In the genomic region with DNA sequence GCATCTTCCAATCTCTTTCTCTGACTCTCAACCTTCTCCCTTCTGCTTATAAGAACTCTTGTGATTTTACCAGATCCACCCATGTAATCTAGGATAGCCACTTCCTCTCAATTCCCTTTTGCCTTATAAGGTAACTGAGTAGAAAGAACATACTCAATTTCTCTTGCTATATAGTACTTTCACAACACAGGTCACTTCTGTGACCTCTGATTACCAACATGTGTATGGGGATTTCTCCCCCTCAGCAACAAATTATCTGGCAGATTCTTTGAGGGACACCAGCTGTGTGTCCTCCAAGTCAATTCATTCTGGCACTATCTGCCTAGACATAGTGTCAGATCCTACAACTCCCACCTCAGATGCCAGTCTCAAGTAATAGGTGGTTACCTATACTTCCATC, we compare ENCODE assay signal across 16 cellular contexts.
DNase-seq lines count a peak whose midpoint lies in the region; ATAC-seq, FAIRE-seq and TF ChIP-seq lines count a peak whose summit lies in the region.
"Had no signal": no experiment of that assay in that cellular context is flagged by ENCODE, and none has a peak within 500 bp of the region (broad histone marks: within the 10 kb centered on the region; RNA-seq: fewer than 3 reads in every experiment).

No MANE protein-coding gene starts in this region.

- no peak for TF ChIP-seq CTCF in GM12865 (IDR thresholded peaks at IDR 0.05; ENCODE audit: insufficient read depth, low read depth, low read length, missing control alignments)
- TF ChIP-seq CTCF in GM12878 (IDR thresholded peaks at IDR 0.05 in 2 of 3, conservative IDR thresholded peaks at IDR 0.05 in 1 of 3; ENCODE audit: control insufficient read depth in 2 of 3, extremely low read depth in 1 of 3, insufficient read depth in 1 of 3, low read depth in 3 of 3, low read length in 3 of 3): no peak

- no peak overlapping the region for H3K14ac ChIP-seq in trophoblast cell (ENCODE audit: low read length)

- H2AFZ ChIP-seq in GM12878 (ENCODE audit: control insufficient read depth, low read depth, low read length): no peak overlapping the region
- no peak overlapping the region for H2AFZ ChIP-seq in trophoblast cell (ENCODE audit: insufficient read depth, low read length, poor library complexity)

- H3K9ac ChIP-seq in GM12878 (ENCODE audit: control insufficient read depth, insufficient read depth, low read length): no peak overlapping the region
- no peak overlapping the region for H3K9ac ChIP-seq in trophoblast cell (ENCODE audit: low read length)

- H3K4me1 ChIP-seq in GM12878 (ENCODE audit: control insufficient read depth, insufficient read depth, low read length): no peaks in the 10 kb centered on the region
- no peaks in the 10 kb centered on the region for H3K4me1 ChIP-seq in trophoblast cell (ENCODE audit: control insufficient read depth in 1 of 2, insufficient read depth in 2 of 2, low read length in 2 of 2)
- H3K4me1 ChIP-seq: A549, Peyer's patch had no signal

- SMC1A ChIA-PET in GM12878 (lab: Charles Lee; ENCODE audit: uncharacterized antibody, unreplicated experiment): interaction anchor here (0.7 to 3.4 kb wide), 4 partner anchors 15 to 118 kb away, joined by 3 to 16 read pairs (median 3); no protein-coding TSS in a partner anchor

- POLR2A ChIA-PET in GM12878 (lab: Charles Lee): no interaction called here

- no peaks in the 10 kb centered on the region for H4K20me1 ChIP-seq in GM12878 (ENCODE audit: control insufficient read depth, insufficient read depth)

- H3K27me3 ChIP-seq in GM12878 (replicated peaks in 1 of 2; ENCODE audit: control insufficient read depth in 2 of 2, insufficient read depth in 2 of 2, low read length in 1 of 2) (no peaks in the 10 kb centered on the region; a peak in 1 of 4 replicates), trophoblast cell (ENCODE audit: insufficient read depth, low read length) (no peaks in the 10 kb centered on the region)
- H3K27me3 ChIP-seq: Peyer's patch had no signal

- CTCF ChIA-PET in GM12878 (lab: Yijun Ruan, JAX): interaction anchor here (0.6 to 4.7 kb wide), 4 partner anchors 10 to 227 kb away, joined by 3 to 24 read pairs (median 3); no protein-coding TSS in a partner anchor

- H3K9me3 ChIP-seq in GM12878 (replicated peaks; ENCODE audit: control insufficient read depth, insufficient read depth, low read length) (no peaks in the 10 kb centered on the region; the same call in 2 of the 3 replicates), trophoblast cell (ENCODE audit: insufficient read depth, low read depth, low read length) (peaks cover 2% of the 10 kb centered on the region)
- H3K9me3 ChIP-seq: A549, Peyer's patch had no signal

- H2AK5ac ChIP-seq in trophoblast cell (ENCODE audit: low read length): no peak overlapping the region

- no peak overlapping the region for H3K23ac ChIP-seq in trophoblast cell (ENCODE audit: low read length)

- DNase-seq in GM12865 (ENCODE audit: low read depth) (peak; percentile 49), GM12878 (ENCODE audit: low read depth, low spot score) (no peak), RKO (ENCODE audit: low spot score) (no peak), DMS53 treated with DMSO at 0.1 percent for 48 hours (lab: John Stamatoyannopoulos, UW; ENCODE audit: unreplicated experiment) (no peak), trophoblast cell (no peak)
- DNase-seq: GDM1, H7, NCI-H1048, NCI-H1417 treated with DMSO at 0.1 percent for 48 hours, NCI-H187, NCI-H446, NCI-H526, Peyer's patch had no signal

- H3K18ac ChIP-seq in trophoblast cell (ENCODE audit: low read length): no peak overlapping the region

- peak; percentile 59 for ATAC-seq in GM18907 (IDR thresholded peaks at IDR 0.05; ENCODE audit: unreplicated experiment)
- ATAC-seq in HG02759 (IDR thresholded peaks at IDR 0.05; ENCODE audit: unreplicated experiment): peak; percentile 42
- peak; percentile 28; the same call in 2 of the 3 replicates for ATAC-seq in GM12878
- ATAC-seq: A549 had no signal

- no peak for TF ChIP-seq EP300 in GM12878 (IDR thresholded peaks at IDR 0.05; ENCODE audit: borderline replicate concordance in 1 of 2, control insufficient read depth in 1 of 2, low read depth in 2 of 2, low read length in 2 of 2)

- H4K12ac ChIP-seq in trophoblast cell (ENCODE audit: low read depth, low read length): no peak overlapping the region

- TF ChIP-seq POLR2A in GM12878 (IDR thresholded peaks at IDR 0.05; ENCODE audit: low read depth, low read length): no peak

- no peak overlapping the region for H2BK12ac ChIP-seq in trophoblast cell (ENCODE audit: low read length)

- H3K36me3 ChIP-seq in GM12878 (ENCODE audit: control insufficient read depth in 2 of 2, insufficient read depth in 2 of 2, low read length in 1 of 2): no peaks in the 10 kb centered on the region
- H3K36me3 ChIP-seq in trophoblast cell (ENCODE audit: control insufficient read depth in 1 of 2, insufficient read depth in 2 of 2, low read length in 2 of 2): no peaks in the 10 kb centered on the region
- H3K36me3 ChIP-seq: Peyer's patch had no signal

- intact Hi-C loops in GM12878 (cut with micrococcal nuclease; ENCODE audit: unreplicated experiment): no loop called here

- H3K79me2 ChIP-seq in GM12878 (ENCODE audit: control insufficient read depth, insufficient read depth, low read length) (no peaks in the 10 kb centered on the region), trophoblast cell (ENCODE audit: control insufficient read depth, insufficient read depth, low read length, poor library complexity) (no peaks in the 10 kb centered on the region)

- H3K4me3 ChIP-seq in GM12865 (ENCODE audit: low read depth, low read length): no peak overlapping the region
- H3K4me3 ChIP-seq in GM12878: no peak overlapping the region
- H3K4me3 ChIP-seq in trophoblast cell (ENCODE audit: low read depth, low read length): no peak overlapping the region
- H3K4me3 ChIP-seq: A549, Peyer's patch had no signal

- RAD21 ChIA-PET in GM12878 (lab: Charles Lee; ENCODE audit: unreplicated experiment): no interaction called here

- FAIRE-seq in GM12878 (lab: Jason Lieb, UNC): no peak
- FAIRE-seq: A549 had no signal

- no peak overlapping the region for H4K91ac ChIP-seq in trophoblast cell (ENCODE audit: low read depth, low read length)

- TF ChIP-seq RAD21 in GM12878 (IDR thresholded peaks at IDR 0.05; ENCODE audit: insufficient read depth, low read depth, low read length): no peak

- H3K79me1 ChIP-seq in trophoblast cell (ENCODE audit: low read length): no peaks in the 10 kb centered on the region

- H3K4ac ChIP-seq in trophoblast cell (ENCODE audit: low read depth, low read length): no peak overlapping the region

- H3K4me2 ChIP-seq in GM12878 (ENCODE audit: control insufficient read depth, insufficient read depth) (no peak overlapping the region), trophoblast cell (ENCODE audit: low read length) (no peak overlapping the region)
- H3K4me2 ChIP-seq: A549 had no signal

- H4K8ac ChIP-seq in trophoblast cell (ENCODE audit: low read depth, low read length): no peak overlapping the region

- no TSS peak for BruUV-seq in GM12878 (replicated peaks; lab: Mats Ljungman, UMichigan)

- H2BK5ac ChIP-seq in trophoblast cell (ENCODE audit: low read depth, low read length, poor library complexity): no peak overlapping the region

- H2BK120ac ChIP-seq in trophoblast cell (ENCODE audit: insufficient read depth, low read length, poor library complexity): no peak overlapping the region

- no peak overlapping the region for H3K27ac ChIP-seq in GM12878 (ENCODE audit: control insufficient read depth, insufficient read depth)
- H3K27ac ChIP-seq in trophoblast cell (ENCODE audit: low read depth, low read length): no peak overlapping the region
- H3K27ac ChIP-seq: A549, Peyer's patch had no signal

- in situ Hi-C loops in GM12878 (cut with MboI): loop anchor here (5.0 kb wide), 1 partner anchor 274 kb away; no protein-coding TSS in a partner anchor

TF ChIP-seq in GM12878, 131 proteins besides CTCF, POLR2A, EP300 and RAD21:
- TF ChIP-seq TCF12 (IDR thresholded peaks at IDR 0.05; ENCODE audit: low read depth, low read length) (0 out of 2 replicates have a peak, but pooled peaks have one; percentile 21), CHD2 (IDR thresholded peaks at IDR 0.05; ENCODE audit: borderline replicate concordance, low read depth, low read length) (no peak), SRF (IDR thresholded peaks at IDR 0.05; ENCODE audit: low read depth in 2 of 2, low read length in 2 of 2) (0 out of 4 replicates have a peak, but pooled peaks of 1 of the 2 experiments have one; percentile 39)
- TF ChIP-seq, protein P1, sequence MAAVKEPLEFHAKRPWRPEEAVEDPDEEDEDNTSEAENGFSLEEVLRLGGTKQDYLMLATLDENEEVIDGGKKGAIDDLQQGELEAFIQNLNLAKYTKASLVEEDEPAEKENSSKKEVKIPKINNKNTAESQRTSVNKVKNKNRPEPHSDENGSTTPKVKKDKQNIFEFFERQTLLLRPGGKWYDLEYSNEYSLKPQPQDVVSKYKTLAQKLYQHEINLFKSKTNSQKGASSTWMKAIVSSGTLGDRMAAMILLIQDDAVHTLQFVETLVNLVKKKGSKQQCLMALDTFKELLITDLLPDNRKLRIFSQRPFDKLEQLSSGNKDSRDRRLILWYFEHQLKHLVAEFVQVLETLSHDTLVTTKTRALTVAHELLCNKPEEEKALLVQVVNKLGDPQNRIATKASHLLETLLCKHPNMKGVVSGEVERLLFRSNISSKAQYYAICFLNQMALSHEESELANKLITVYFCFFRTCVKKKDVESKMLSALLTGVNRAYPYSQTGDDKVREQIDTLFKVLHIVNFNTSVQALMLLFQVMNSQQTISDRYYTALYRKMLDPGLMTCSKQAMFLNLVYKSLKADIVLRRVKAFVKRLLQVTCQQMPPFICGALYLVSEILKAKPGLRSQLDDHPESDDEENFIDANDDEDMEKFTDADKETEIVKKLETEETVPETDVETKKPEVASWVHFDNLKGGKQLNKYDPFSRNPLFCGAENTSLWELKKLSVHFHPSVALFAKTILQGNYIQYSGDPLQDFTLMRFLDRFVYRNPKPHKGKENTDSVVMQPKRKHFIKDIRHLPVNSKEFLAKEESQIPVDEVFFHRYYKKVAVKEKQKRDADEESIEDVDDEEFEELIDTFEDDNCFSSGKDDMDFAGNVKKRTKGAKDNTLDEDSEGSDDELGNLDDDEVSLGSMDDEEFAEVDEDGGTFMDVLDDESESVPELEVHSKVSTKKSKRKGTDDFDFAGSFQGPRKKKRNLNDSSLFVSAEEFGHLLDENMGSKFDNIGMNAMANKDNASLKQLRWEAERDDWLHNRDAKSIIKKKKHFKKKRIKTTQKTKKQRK (IDR thresholded peaks at IDR 0.05; ENCODE audit: low read depth, low read length): no peak
